In the genomic region with DNA sequence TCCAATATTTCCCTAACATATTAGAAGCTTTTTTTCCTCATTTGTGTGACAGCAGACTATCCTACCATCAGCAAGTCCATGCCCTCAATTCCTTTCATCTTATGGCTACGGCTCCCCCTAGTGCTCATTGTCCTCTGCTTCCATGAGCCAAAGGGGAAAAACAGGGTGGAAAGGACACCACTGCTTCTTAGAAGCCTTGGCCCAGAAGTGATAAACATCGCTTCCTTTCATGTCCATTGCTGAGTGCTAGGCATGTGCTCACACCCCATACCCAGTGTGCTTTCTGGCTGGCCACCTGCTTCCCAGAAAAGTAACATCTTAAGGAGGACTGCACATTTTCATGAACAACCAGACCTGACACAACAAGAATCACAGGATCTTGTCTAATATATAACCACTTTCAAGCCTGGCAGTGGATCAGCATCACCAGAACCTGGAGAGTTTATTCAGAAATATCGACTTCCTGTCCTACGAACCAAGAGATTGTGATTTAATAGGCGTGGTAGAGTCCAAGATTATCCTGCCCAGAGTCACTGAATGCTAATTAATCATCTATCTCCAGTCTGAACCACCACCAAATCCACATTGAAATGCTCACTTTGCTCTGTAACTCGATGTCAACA, we compare ENCODE assay signal across 9 cellular contexts.
DNase-seq lines count a peak whose midpoint lies in the region; ATAC-seq and TF ChIP-seq lines count a peak whose summit lies in the region.
"Had no signal": no experiment of that assay in that cellular context is flagged by ENCODE, and none has a peak within 500 bp of the region (broad histone marks: within the 10 kb centered on the region; RNA-seq: fewer than 3 reads in every experiment).

No MANE protein-coding gene starts in this region.

- WGBS in esophagus muscularis mucosa = 33% methylated on average over 6 of the region's 6 CpGs

- TF ChIP-seq CTCF in esophagus muscularis mucosa (IDR thresholded peaks at IDR 0.05) = peak in 2 of 3 experiments; percentile 31 to 47
- TF ChIP-seq CTCF in neural crest cell (conservative IDR thresholded peaks at IDR 0.05) = peak; percentile 84

- no peaks in the 10 kb centered on the region for H3K36me3 Mint-ChIP-seq in neural crest cell (ENCODE audit: low read depth)
- H3K36me3 Mint-ChIP-seq in stimulated activated effector memory CD8-positive, alpha-beta T cell treated with anti-CD3 and anti-CD28 coated beads, Interleukin-12 subunit alpha, Interleukin-12 subunit beta, amount 100 ng/mL, for 72 hours = no peaks in the 10 kb centered on the region

- H3K27me3 Mint-ChIP-seq in neural crest cell (ENCODE audit: low read depth) = no peaks in the 10 kb centered on the region
- H3K27me3 Mint-ChIP-seq: central memory CD8-positive, alpha-beta T cell had no signal

- H3K4me3 ChIP-seq in esophagus muscularis mucosa = no peak overlapping the region

- ATAC-seq in HG03354 (IDR thresholded peaks at IDR 0.05; ENCODE audit: poor library complexity, severe bottlenecking, unreplicated experiment) (peak; percentile 73), HG02884 (IDR thresholded peaks at IDR 0.05; ENCODE audit: unreplicated experiment) (no peak)
- no peak for ATAC-seq in stimulated activated effector memory CD8-positive, alpha-beta T cell treated with anti-CD3 and anti-CD28 coated beads, Interleukin-12 subunit alpha, Interleukin-12 subunit beta, amount 100 ng/mL, for 72 hours

- no peak for TF ChIP-seq POLR2A in esophagus muscularis mucosa (IDR thresholded peaks at IDR 0.05; ENCODE audit: low read depth)

- H3K27ac Mint-ChIP-seq in neural crest cell (ENCODE audit: unreplicated experiment) = no peak overlapping the region
- no peak overlapping the region for H3K27ac Mint-ChIP-seq in stimulated activated effector memory CD8-positive, alpha-beta T cell treated with anti-CD3 and anti-CD28 coated beads, Interleukin-12 subunit alpha, Interleukin-12 subunit beta, amount 100 ng/mL, for 72 hours

- H3K9me3 Mint-ChIP-seq in neural crest cell = no peaks in the 10 kb centered on the region
- H3K9me3 Mint-ChIP-seq in stimulated activated effector memory CD8-positive, alpha-beta T cell treated with anti-CD3 and anti-CD28 coated beads, Interleukin-12 subunit alpha, Interleukin-12 subunit beta, amount 100 ng/mL, for 72 hours = peaks cover 20% of the 10 kb centered on the region

- H3K4me1 ChIP-seq in esophagus muscularis mucosa = no peaks in the 10 kb centered on the region

- H3K4me3 Mint-ChIP-seq in neural crest cell = no peak overlapping the region
- H3K4me3 Mint-ChIP-seq in stimulated activated effector memory CD8-positive, alpha-beta T cell treated with anti-CD3 and anti-CD28 coated beads, Interleukin-12 subunit alpha, Interleukin-12 subunit beta, amount 100 ng/mL, for 72 hours = no peak overlapping the region
- H3K4me3 Mint-ChIP-seq: central memory CD8-positive, alpha-beta T cell had no signal

- H3K27me3 ChIP-seq in esophagus muscularis mucosa = no peaks in the 10 kb centered on the region

- intact Hi-C loops in esophagus muscularis mucosa (cut with DNase I) = loop anchor here (10.0 kb wide), 1 partner anchor 400 kb away; no protein-coding TSS in a partner anchor

- peaks cover 9% of the 10 kb centered on the region for H3K4me1 Mint-ChIP-seq in neural crest cell
- H3K4me1 Mint-ChIP-seq in stimulated activated effector memory CD8-positive, alpha-beta T cell treated with anti-CD3 and anti-CD28 coated beads, Interleukin-12 subunit alpha, Interleukin-12 subunit beta, amount 100 ng/mL, for 72 hours = no peaks in the 10 kb centered on the region
- H3K4me1 Mint-ChIP-seq: central memory CD8-positive, alpha-beta T cell had no signal

- DNase-seq in SIG-M5 treated with dmso at 0.1 percent for 504 hours (lab: John Stamatoyannopoulos, UW; ENCODE audit: unreplicated experiment) (peak; percentile 44), SIG-M5 (lab: John Stamatoyannopoulos, UW) (no peak), esophagus muscularis mucosa (ENCODE audit: extremely low spot score) (no peak), neural crest cell (ENCODE audit: low read depth, low spot score) (peak; percentile 61)
- no peak for DNase-seq in stimulated activated effector memory CD8-positive, alpha-beta T cell treated with anti-CD3 and anti-CD28 coated beads, Interleukin-12 subunit alpha, Interleukin-12 subunit beta, amount 100 ng/mL, for 72 hours (ENCODE audit: low spot score in 2 of 2)

- TF ChIP-seq EP300 in esophagus muscularis mucosa (IDR thresholded peaks at IDR 0.05) = no peak

- H3K9me3 ChIP-seq in esophagus muscularis mucosa = no peaks in the 10 kb centered on the region

- H3K27ac ChIP-seq in esophagus muscularis mucosa (replicated peaks in 1 of 4) = no peak overlapping the region

- no peaks in the 10 kb centered on the region for H3K36me3 ChIP-seq in esophagus muscularis mucosa

TF ChIP-seq in PFSK-1, 5 proteins besides CTCF, POLR2A, EP300 and RAD21:
- TF ChIP-seq SIN3A (IDR thresholded peaks at IDR 0.05; ENCODE audit: borderline replicate concordance, insufficient read depth, low read length) (no peak), TAF1 (IDR thresholded peaks at IDR 0.05; ENCODE audit: borderline replicate concordance, insufficient read depth, low read length) (no peak), FOXP2 (optimal IDR thresholded peaks at IDR 0.05; ENCODE audit: borderline replicate concordance, extremely low read depth, extremely low read length, insufficient read depth) (peak; percentile 42), REST (IDR thresholded peaks at IDR 0.05; ENCODE audit: insufficient read depth in 1 of 2, low read depth in 2 of 2, low read length in 2 of 2) (no peak)

Comparison
In these comparisons a context has a peak if more than half of its experiments do, and no peak if none do; other contexts are left out.
1. DNase-seq: peak in SIG-M5 treated with dmso at 0.1 percent for 504 hours (single experiment) and neural crest cell (single experiment); none in SIG-M5 (single experiment), esophagus muscularis mucosa (single experiment) and stimulated activated effector memory CD8-positive, alpha-beta T cell treated with anti-CD3 and anti-CD28 coated beads, Interleukin-12 subunit alpha, Interleukin-12 subunit beta, amount 100 ng/mL, for 72 hours (0 of 2).